ENCODE assay signal across 1 cellular context in the genomic region with DNA sequence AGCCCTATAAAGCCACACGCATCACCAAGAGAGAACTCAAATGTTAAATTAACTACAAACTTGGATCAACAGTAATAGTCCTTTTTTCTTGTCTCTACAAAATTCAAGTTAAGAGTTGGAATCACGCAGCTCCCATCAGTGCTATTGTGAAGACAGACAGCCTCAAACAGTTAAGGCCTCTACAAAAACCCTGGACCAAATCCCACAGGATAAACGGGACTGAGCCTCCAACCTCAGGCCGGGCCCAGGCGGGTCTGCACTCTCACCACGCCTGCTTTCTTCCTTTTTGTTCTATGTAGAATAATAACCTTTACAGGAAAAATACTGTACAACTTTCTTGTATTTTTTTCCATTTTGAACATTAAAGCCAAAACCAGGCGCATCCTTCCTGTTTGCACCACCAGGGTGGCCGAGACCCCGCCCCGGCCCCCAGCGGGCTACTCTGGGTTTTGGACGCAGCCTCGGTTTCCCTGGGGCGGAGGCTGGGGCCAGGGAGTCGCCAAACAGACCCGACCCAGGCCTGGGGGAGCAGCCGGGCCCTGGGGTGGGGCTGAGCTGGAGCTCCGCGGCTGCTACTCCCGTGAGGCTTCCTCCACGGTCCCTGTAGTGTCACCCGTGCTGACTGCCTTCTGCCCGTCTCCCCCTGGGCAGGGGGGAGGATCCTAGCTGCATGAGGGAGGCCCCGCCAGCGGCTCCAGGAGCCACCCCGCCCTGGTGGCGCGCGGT.
TF ChIP-seq lines count a peak whose summit lies in the region.

No MANE protein-coding gene starts in this region.

TF ChIP-seq in HepG2, 621 proteins besides CTCF, POLR2A, EP300 and RAD21:
- TF ChIP-seq, protein P1, sequence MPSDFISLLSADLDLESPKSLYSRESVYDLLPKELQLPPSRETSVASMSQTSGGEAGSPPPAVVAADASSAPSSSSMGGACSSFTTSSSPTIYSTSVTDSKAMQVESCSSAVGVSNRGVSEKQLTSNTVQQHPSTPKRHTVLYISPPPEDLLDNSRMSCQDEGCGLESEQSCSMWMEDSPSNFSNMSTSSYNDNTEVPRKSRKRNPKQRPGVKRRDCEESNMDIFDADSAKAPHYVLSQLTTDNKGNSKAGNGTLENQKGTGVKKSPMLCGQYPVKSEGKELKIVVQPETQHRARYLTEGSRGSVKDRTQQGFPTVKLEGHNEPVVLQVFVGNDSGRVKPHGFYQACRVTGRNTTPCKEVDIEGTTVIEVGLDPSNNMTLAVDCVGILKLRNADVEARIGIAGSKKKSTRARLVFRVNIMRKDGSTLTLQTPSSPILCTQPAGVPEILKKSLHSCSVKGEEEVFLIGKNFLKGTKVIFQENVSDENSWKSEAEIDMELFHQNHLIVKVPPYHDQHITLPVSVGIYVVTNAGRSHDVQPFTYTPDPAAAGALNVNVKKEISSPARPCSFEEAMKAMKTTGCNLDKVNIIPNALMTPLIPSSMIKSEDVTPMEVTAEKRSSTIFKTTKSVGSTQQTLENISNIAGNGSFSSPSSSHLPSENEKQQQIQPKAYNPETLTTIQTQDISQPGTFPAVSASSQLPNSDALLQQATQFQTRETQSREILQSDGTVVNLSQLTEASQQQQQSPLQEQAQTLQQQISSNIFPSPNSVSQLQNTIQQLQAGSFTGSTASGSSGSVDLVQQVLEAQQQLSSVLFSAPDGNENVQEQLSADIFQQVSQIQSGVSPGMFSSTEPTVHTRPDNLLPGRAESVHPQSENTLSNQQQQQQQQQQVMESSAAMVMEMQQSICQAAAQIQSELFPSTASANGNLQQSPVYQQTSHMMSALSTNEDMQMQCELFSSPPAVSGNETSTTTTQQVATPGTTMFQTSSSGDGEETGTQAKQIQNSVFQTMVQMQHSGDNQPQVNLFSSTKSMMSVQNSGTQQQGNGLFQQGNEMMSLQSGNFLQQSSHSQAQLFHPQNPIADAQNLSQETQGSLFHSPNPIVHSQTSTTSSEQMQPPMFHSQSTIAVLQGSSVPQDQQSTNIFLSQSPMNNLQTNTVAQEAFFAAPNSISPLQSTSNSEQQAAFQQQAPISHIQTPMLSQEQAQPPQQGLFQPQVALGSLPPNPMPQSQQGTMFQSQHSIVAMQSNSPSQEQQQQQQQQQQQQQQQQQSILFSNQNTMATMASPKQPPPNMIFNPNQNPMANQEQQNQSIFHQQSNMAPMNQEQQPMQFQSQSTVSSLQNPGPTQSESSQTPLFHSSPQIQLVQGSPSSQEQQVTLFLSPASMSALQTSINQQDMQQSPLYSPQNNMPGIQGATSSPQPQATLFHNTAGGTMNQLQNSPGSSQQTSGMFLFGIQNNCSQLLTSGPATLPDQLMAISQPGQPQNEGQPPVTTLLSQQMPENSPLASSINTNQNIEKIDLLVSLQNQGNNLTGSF (CRISPR knock-in tag; IDR thresholded peaks at IDR 0.05): no peak
- TF ChIP-seq ATAD3A (CRISPR knock-in tag; IDR thresholded peaks at IDR 0.05) (no peak), REPIN1 (CRISPR knock-in tag; IDR thresholded peaks at IDR 0.05; ENCODE audit: borderline replicate concordance, low read depth) (no peak), SAP130 (CRISPR knock-in tag; IDR thresholded peaks at IDR 0.05; ENCODE audit: low read depth) (no peak), ZNF563 (CRISPR knock-in tag; IDR thresholded peaks at IDR 0.05) (no peak), ESRRA (CRISPR knock-in tag; IDR thresholded peaks at IDR 0.05; ENCODE audit: low read depth) (no peak), MZF1 (CRISPR knock-in tag; IDR thresholded peaks at IDR 0.05; ENCODE audit: borderline replicate concordance) (no peak), SRF (IDR thresholded peaks at IDR 0.05; ENCODE audit: low read depth, low read length) (no peak), JARID2 (CRISPR knock-in tag; IDR thresholded peaks at IDR 0.05; ENCODE audit: insufficient replicate concordance) (no peak)
- TF ChIP-seq, protein P2, sequence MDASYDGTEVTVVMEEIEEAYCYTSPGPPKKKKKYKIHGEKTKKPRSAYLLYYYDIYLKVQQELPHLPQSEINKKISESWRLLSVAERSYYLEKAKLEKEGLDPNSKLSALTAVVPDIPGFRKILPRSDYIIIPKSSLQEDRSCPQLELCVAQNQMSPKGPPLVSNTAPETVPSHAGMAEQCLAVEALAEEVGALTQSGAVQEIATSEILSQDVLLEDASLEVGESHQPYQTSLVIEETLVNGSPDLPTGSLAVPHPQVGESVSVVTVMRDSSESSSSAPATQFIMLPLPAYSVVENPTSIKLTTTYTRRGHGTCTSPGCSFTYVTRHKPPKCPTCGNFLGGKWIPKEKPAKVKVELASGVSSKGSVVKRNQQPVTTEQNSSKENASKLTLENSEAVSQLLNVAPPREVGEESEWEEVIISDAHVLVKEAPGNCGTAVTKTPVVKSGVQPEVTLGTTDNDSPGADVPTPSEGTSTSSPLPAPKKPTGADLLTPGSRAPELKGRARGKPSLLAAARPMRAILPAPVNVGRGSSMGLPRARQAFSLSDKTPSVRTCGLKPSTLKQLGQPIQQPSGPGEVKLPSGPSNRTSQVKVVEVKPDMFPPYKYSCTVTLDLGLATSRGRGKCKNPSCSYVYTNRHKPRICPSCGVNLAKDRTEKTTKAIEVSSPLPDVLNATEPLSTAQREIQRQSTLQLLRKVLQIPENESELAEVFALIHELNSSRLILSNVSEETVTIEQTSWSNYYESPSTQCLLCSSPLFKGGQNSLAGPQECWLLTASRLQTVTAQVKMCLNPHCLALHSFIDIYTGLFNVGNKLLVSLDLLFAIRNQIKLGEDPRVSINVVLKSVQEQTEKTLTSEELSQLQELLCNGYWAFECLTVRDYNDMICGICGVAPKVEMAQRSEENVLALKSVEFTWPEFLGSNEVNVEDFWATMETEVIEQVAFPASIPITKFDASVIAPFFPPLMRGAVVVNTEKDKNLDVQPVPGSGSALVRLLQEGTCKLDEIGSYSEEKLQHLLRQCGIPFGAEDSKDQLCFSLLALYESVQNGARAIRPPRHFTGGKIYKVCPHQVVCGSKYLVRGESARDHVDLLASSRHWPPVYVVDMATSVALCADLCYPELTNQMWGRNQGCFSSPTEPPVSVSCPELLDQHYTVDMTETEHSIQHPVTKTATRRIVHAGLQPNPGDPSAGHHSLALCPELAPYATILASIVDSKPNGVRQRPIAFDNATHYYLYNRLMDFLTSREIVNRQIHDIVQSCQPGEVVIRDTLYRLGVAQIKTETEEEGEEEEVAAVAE (CRISPR knock-in tag; IDR thresholded peaks at IDR 0.05; ENCODE audit: borderline replicate concordance): no peak
- TF ChIP-seq, protein P3, sequence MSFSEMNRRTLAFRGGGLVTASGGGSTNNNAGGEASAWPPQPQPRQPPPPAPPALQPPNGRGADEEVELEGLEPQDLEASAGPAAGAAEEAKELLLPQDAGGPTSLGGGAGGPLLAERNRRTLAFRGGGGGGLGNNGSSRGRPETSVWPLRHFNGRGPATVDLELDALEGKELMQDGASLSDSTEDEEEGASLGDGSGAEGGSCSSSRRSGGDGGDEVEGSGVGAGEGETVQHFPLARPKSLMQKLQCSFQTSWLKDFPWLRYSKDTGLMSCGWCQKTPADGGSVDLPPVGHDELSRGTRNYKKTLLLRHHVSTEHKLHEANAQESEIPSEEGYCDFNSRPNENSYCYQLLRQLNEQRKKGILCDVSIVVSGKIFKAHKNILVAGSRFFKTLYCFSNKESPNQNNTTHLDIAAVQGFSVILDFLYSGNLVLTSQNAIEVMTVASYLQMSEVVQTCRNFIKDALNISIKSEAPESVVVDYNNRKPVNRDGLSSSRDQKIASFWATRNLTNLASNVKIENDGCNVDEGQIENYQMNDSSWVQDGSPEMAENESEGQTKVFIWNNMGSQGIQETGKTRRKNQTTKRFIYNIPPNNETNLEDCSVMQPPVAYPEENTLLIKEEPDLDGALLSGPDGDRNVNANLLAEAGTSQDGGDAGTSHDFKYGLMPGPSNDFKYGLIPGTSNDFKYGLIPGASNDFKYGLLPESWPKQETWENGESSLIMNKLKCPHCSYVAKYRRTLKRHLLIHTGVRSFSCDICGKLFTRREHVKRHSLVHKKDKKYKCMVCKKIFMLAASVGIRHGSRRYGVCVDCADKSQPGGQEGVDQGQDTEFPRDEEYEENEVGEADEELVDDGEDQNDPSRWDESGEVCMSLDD (CRISPR knock-in tag; IDR thresholded peaks at IDR 0.05; ENCODE audit: borderline replicate concordance): no peak
- TF ChIP-seq, protein P4, sequence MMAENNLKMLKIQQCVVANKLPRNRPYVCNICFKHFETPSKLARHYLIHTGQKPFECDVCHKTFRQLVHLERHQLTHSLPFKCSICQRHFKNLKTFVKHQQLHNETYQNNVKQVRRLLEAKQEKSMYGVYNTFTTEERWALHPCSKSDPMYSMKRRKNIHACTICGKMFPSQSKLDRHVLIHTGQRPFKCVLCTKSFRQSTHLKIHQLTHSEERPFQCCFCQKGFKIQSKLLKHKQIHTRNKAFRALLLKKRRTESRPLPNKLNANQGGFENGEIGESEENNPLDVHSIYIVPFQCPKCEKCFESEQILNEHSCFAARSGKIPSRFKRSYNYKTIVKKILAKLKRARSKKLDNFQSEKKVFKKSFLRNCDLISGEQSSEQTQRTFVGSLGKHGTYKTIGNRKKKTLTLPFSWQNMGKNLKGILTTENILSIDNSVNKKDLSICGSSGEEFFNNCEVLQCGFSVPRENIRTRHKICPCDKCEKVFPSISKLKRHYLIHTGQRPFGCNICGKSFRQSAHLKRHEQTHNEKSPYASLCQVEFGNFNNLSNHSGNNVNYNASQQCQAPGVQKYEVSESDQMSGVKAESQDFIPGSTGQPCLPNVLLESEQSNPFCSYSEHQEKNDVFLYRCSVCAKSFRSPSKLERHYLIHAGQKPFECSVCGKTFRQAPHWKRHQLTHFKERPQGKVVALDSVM (CRISPR knock-in tag; IDR thresholded peaks at IDR 0.05): no peak
- TF ChIP-seq, protein P5, sequence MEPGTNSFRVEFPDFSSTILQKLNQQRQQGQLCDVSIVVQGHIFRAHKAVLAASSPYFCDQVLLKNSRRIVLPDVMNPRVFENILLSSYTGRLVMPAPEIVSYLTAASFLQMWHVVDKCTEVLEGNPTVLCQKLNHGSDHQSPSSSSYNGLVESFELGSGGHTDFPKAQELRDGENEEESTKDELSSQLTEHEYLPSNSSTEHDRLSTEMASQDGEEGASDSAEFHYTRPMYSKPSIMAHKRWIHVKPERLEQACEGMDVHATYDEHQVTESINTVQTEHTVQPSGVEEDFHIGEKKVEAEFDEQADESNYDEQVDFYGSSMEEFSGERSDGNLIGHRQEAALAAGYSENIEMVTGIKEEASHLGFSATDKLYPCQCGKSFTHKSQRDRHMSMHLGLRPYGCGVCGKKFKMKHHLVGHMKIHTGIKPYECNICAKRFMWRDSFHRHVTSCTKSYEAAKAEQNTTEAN (CRISPR knock-in tag; conservative IDR thresholded peaks at IDR 0.05): no peak
